In genomic region chr7:79298145-79298760, GRCh38 we compare ENCODE assay signal across 8 cellular contexts.
A peak's percentile ranks its signal among the peaks of the same experiment; 100 is the strongest.
DNase-seq lines count a peak whose midpoint lies in the region; ATAC-seq lines count a peak whose summit lies in the region.

No MANE protein-coding gene starts in this region.

- no peak overlapping the region for H3K4me3 ChIP-seq in GM23248

- H3K79me2 ChIP-seq in GM23248 (ENCODE audit: insufficient read depth) = no peaks in the 10 kb centered on the region

- no peaks in the 10 kb centered on the region for H3K36me3 ChIP-seq in GM23248 (ENCODE audit: low read depth)

- H3K9me3 ChIP-seq in GM23248 (ENCODE audit: low read depth) = no peaks in the 10 kb centered on the region

- H3K4me1 ChIP-seq in GM23248 (ENCODE audit: insufficient read depth) = peaks cover 13% of the 10 kb centered on the region; the same call in 1 of the 2 replicates

- H4K20me1 ChIP-seq in GM23248 (ENCODE audit: insufficient read depth) = no peaks in the 10 kb centered on the region

- no peaks in the 10 kb centered on the region for H3K27me3 ChIP-seq in GM23248 (replicated peaks; ENCODE audit: insufficient read depth)

- H3K9me2 ChIP-seq in GM23248 (ENCODE audit: insufficient read depth) = no peaks in the 10 kb centered on the region; the same call in 1 of the 2 replicates

- no peak overlapping the region for H3K4me2 ChIP-seq in GM23248 (ENCODE audit: unreplicated experiment)

- DNase-seq in DMS153 (lab: John Stamatoyannopoulos, UW) = peak; percentile 5
- DNase-seq in GM23248 = peak; percentile 75
- peak; percentile 24 for DNase-seq in NCI-H82 treated with DMSO at 0.1 percent for 48 hours (lab: John Stamatoyannopoulos, UW; ENCODE audit: unreplicated experiment)
- peak; percentile 73 for DNase-seq in dedifferentiated amniotic fluid mesenchymal stem cell (ENCODE audit: extremely low spot score)
- peak; percentile 81 for DNase-seq in myocyte (ENCODE audit: low read depth)
- no peak for DNase-seq in NCI-H128 (lab: John Stamatoyannopoulos, UW; ENCODE audit: unreplicated experiment)

- no peak overlapping the region for H3K9ac ChIP-seq in GM23248

- no peak overlapping the region for H3K27ac ChIP-seq in GM23248

- H3F3A ChIP-seq in GM23248 (ENCODE audit: insufficient read depth) = peaks cover 3% of the 10 kb centered on the region; the same call in 1 of the 2 replicates

- WGBS in GM23248 (ENCODE audit: low coverage in 1 of 2, low lambda C conversion rate in 2 of 2, missing lambda C conversion rate in 2 of 2), 2 experiments = 94 to 100% methylated on average over 3 of the region's 3 CpGs

- in situ Hi-C loops in GM23248 (cut with MboI) = loop anchor here (25.0 kb wide), 1 partner anchor 739 kb away; no protein-coding TSS in a partner anchor

- ATAC-seq in GM18907 (IDR thresholded peaks at IDR 0.05; ENCODE audit: unreplicated experiment) (no peak), HG03135 (IDR thresholded peaks at IDR 0.05; ENCODE audit: unreplicated experiment) (no peak)

- no peak overlapping the region for H2AFZ ChIP-seq in GM23248
